8 cellular contexts compared by ENCODE assay signal in the genomic region with DNA sequence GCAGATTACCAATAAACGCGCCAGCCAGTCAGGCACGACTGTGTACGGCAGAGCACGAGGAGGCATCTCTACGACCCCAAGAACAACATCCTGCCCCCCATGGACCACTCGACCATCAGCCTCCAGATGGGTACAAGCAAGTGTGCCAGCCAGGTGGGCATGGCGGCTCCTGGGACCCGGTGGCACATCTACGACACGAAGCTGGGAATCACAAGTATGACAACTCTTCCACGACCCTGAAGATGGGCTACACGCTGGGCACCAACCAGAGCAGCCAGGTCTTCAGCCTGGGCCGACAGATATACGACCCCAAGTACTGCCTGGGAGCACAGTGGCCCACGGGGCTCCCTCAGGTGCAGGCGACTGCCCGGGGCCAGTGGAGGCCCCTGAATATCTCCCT.
"Had no signal": no experiment of that assay in that cellular context is flagged by ENCODE, and none has a peak within 500 bp of the region (broad histone marks: within the 10 kb centered on the region; RNA-seq: fewer than 3 reads in every experiment).

No MANE protein-coding gene starts in this region.

- FAIRE-seq: G401.6, GM12878, GM12891, GM12892, GM18507, GM19239 had no signal

- ATAC-seq: GM12878 had no signal

- H3K4me3 ChIP-seq: GM12878 had no signal

- DNase-seq: GDM1, GF-D8 had no signal
